Comparison of ENCODE assay signal across 24 cellular contexts in genomic region chr21:38610573-38611251, GRCh38.
DNase-seq lines count a peak whose midpoint lies in the region; ATAC-seq and TF ChIP-seq lines count a peak whose summit lies in the region.
"Had no signal": no experiment of that assay in that cellular context is flagged by ENCODE, and none has a peak within 500 bp of the region (broad histone marks: within the 10 kb centered on the region; RNA-seq: fewer than 3 reads in every experiment).

No MANE protein-coding gene starts in this region.

- POLR2A ChIA-PET in PC-3 (lab: Charles Lee; ENCODE audit: unreplicated experiment): no interaction called here

- no peaks in the 10 kb centered on the region for H3K79me2 ChIP-seq in PC-3 (ENCODE audit: low read length)

- no peaks in the 10 kb centered on the region for H3F3A ChIP-seq in PC-3 (ENCODE audit: low read length, unreplicated experiment)

- no peak overlapping the region for H3K4me2 ChIP-seq in PC-3 (ENCODE audit: low read length)

- no peak overlapping the region for H2AFZ ChIP-seq in PC-3 (ENCODE audit: low read length)

- peaks cover 3% of the 10 kb centered on the region for H3K27me3 Mint-ChIP-seq in dendritic cell treated with granulocyte-macrophage colony-stimulating factor and Interleukin-4, amounts not matched to agents 40 ng/mL and 50 ng/mL, for 4 days
- H3K27me3 Mint-ChIP-seq: CD8-positive, alpha-beta memory T cell had no signal

- ATAC-seq in thoracic aorta (ENCODE audit: insufficient number of reproducible peaks, low FRiP score, low read depth): peak; percentile 67
- ATAC-seq in PC-3: no peak
- ATAC-seq: HepG2, K562, Right ventricle myocardium inferior had no signal

- DNase-seq in CD1c-positive myeloid dendritic cell (ENCODE audit: extremely low spot score): peak; percentile 6
- DNase-seq in MV-4-11 (lab: John Stamatoyannopoulos, UW): peak; percentile 83
- DNase-seq in thoracic aorta (ENCODE audit: low spot score): no peak
- DNase-seq in NCI-H1417 treated with DMSO at 0.1 percent for 48 hours (lab: John Stamatoyannopoulos, UW): no peak
- no peak for DNase-seq in stimulated activated CD4-positive, alpha-beta T cell treated with anti-CD3 and anti-CD28 coated beads, Interleukin-12 subunit alpha, Interleukin-12 subunit beta, amount 100 ng/mL, for 4 hours
- DNase-seq in PC-3: no peak
- DNase-seq: AML-193; C1 segment of cervical spinal cord; Calu3; CD8-positive, alpha-beta memory T cell; DMS153; GOT3; HCEC 1CT; NCI-H1417; NCI-H187 treated with DMSO at 0.1 percent for 48 hours; NCI-H2227 treated with DMSO at 0.1 percent for 48 hours; NCI-H510A treated with DMSO at 0.1 percent for 48 hours; NCI-H748 treated with DMSO at 0.1 percent for 48 hours; SW 1271 had no signal

- H3K9me2 ChIP-seq in PC-3 (replicated peaks; ENCODE audit: low read length): no peaks in the 10 kb centered on the region

- H3K9ac ChIP-seq in PC-3 (ENCODE audit: low read length): no peak overlapping the region

- no TSS peak for BruUV-seq in PC-3 (replicated peaks; lab: Mats Ljungman, UMichigan)

- peaks cover 18 to 61% of the 10 kb centered on the region in 2 donors for H3K4me1 ChIP-seq in thoracic aorta (ENCODE audit: control insufficient read depth in 1 of 2, low read depth in 2 of 2)
- H3K4me1 ChIP-seq in PC-3 (ENCODE audit: insufficient read depth, low read length): no peaks in the 10 kb centered on the region

- H3K36me3 ChIP-seq in thoracic aorta: no peaks in the 10 kb centered on the region
- no peaks in the 10 kb centered on the region for H3K36me3 ChIP-seq in PC-3 (ENCODE audit: low read depth, low read length)

- H3K4me3 Mint-ChIP-seq in dendritic cell treated with granulocyte-macrophage colony-stimulating factor and Interleukin-4, amounts not matched to agents 40 ng/mL and 50 ng/mL, for 4 days: no peak overlapping the region
- H3K4me3 Mint-ChIP-seq: CD8-positive, alpha-beta memory T cell had no signal

- peak overlapping the region; percentile 51 for H3K4me3 ChIP-seq in thoracic aorta
- no peak overlapping the region for H3K4me3 ChIP-seq in PC-3 (ENCODE audit: low read length)
- H3K4me3 ChIP-seq: K562 had no signal

- CTCF ChIA-PET in PC-3 (lab: Charles Lee): no interaction called here

- intact Hi-C loops in dendritic cell treated with granulocyte-macrophage colony-stimulating factor and Interleukin-4, amounts not matched to agents 40 ng/mL and 50 ng/mL, for 4 days (cut with micrococcal nuclease): no loop called here
- intact Hi-C loops in PC-3 (cut with micrococcal nuclease): no loop called here

- no peaks in the 10 kb centered on the region for H3K36me3 Mint-ChIP-seq in dendritic cell treated with granulocyte-macrophage colony-stimulating factor and Interleukin-4, amounts not matched to agents 40 ng/mL and 50 ng/mL, for 4 days (ENCODE audit: low read depth)
- H3K36me3 Mint-ChIP-seq: CD8-positive, alpha-beta memory T cell had no signal

- H3K9me3 ChIP-seq in thoracic aorta: no peaks in the 10 kb centered on the region
- H3K9me3 ChIP-seq in PC-3 (ENCODE audit: low read length): no peaks in the 10 kb centered on the region

- H3K27ac Mint-ChIP-seq in dendritic cell treated with granulocyte-macrophage colony-stimulating factor and Interleukin-4, amounts not matched to agents 40 ng/mL and 50 ng/mL, for 4 days: peak overlapping the region; percentile 42
- H3K27ac Mint-ChIP-seq: CD8-positive, alpha-beta memory T cell had no signal

- H3K27ac ChIP-seq in thoracic aorta (peak overlapping the region; percentile 86 to 89), PC-3 (ENCODE audit: low read length) (no peak overlapping the region)
- H3K27ac ChIP-seq: HL-60 had no signal

- TF ChIP-seq CTCF in thoracic aorta (IDR thresholded peaks at IDR 0.05) (no peak), PC-3 (conservative IDR thresholded peaks at IDR 0.05; ENCODE audit: low read depth, low read length) (no peak)

- H3K4me1 Mint-ChIP-seq in dendritic cell treated with granulocyte-macrophage colony-stimulating factor and Interleukin-4, amounts not matched to agents 40 ng/mL and 50 ng/mL, for 4 days (ENCODE audit: low read depth): peaks cover 28% of the 10 kb centered on the region
- H3K4me1 Mint-ChIP-seq: CD8-positive, alpha-beta memory T cell had no signal

- peaks cover 3% of the 10 kb centered on the region for H3K9me3 Mint-ChIP-seq in dendritic cell treated with granulocyte-macrophage colony-stimulating factor and Interleukin-4, amounts not matched to agents 40 ng/mL and 50 ng/mL, for 4 days

- H3K27me3 ChIP-seq in thoracic aorta (replicated peaks; ENCODE audit: insufficient read depth) (no peaks in the 10 kb centered on the region), PC-3 (ENCODE audit: low read length) (peaks cover 91% of the 10 kb centered on the region)

- H4K20me1 ChIP-seq in PC-3 (ENCODE audit: low read length): no peaks in the 10 kb centered on the region

Comparison
In these comparisons a context has a peak if more than half of its experiments do, and no peak if none do; other contexts are left out.
1. DNase-seq: peak in CD1c-positive myeloid dendritic cell (single experiment) and MV-4-11 (single experiment); none in thoracic aorta (single experiment), NCI-H1417 treated with DMSO at 0.1 percent for 48 hours (single experiment), stimulated activated CD4-positive, alpha-beta T cell treated with anti-CD3 and anti-CD28 coated beads, Interleukin-12 subunit alpha, Interleukin-12 subunit beta, amount 100 ng/mL, for 4 hours (single experiment) and PC-3 (single experiment).